Comparison of ENCODE assay signal across 8 cellular contexts in genomic region chr4:101348367-101348827, GRCh38. TPM values are rescaled to one million over a fixed set of nuclear protein-coding genes. Genes with fewer than 3 reads are reported as not detected.
DNase-seq lines count a peak whose midpoint lies in the region; ATAC-seq and TF ChIP-seq lines count a peak whose summit lies in the region.

No MANE protein-coding gene starts in this region.

- ATAC-seq in GM21528 (IDR thresholded peaks at IDR 0.05; ENCODE audit: low FRiP score, unreplicated experiment), result no peak

- peak; percentile 34 for DNase-seq in DMS153 treated with DMSO at 0.1 percent for 48 hours (lab: John Stamatoyannopoulos, UW; ENCODE audit: unreplicated experiment)
- DNase-seq in DMS153 (lab: John Stamatoyannopoulos, UW), result no peak
- DNase-seq in OCI-LY7 (ENCODE audit: low spot score), result no peak
- no peak for DNase-seq in coronary artery (ENCODE audit: low spot score)
- DNase-seq in SKM-1 treated with dmso at 0.1 percent for 144 hours (lab: John Stamatoyannopoulos, UW; ENCODE audit: unreplicated experiment), result no peak
- DNase-seq in NCI-H1930 (lab: John Stamatoyannopoulos, UW), result no peak

- CTCF ChIA-PET in OCI-LY7 (lab: Charles Lee; ENCODE audit: unreplicated experiment), result interaction anchor here (0.6 kb wide), 1 partner anchor 493 kb away, joined by 3 read pairs; no protein-coding TSS in a partner anchor

- no peaks in the 10 kb centered on the region for H3K79me2 ChIP-seq in OCI-LY7 (ENCODE audit: insufficient read depth, low read depth, low read length)

- no TSS peak for BruUV-seq in OCI-LY7 (replicated peaks; lab: Mats Ljungman, UMichigan)

- H2AFZ ChIP-seq in OCI-LY7 (ENCODE audit: low read length), result peak overlapping the region; percentile 84; the same call in 1 of the 2 replicates

- H3K36me3 ChIP-seq in OCI-LY7 (ENCODE audit: insufficient read depth, low read length) (no peaks in the 10 kb centered on the region), mesodermal cell (ENCODE audit: control insufficient read depth, insufficient read depth, low read length) (no peaks in the 10 kb centered on the region)

- H3K4me3 ChIP-seq in OCI-LY7 (ENCODE audit: low read depth, low read length, poor library complexity, severe bottlenecking) (peak overlapping the region; percentile 75), coronary artery (peak overlapping the region; percentile 98), mesodermal cell (ENCODE audit: extremely low read depth, insufficient read depth, low read length, poor library complexity, severe bottlenecking) (peak overlapping the region; percentile 92)

- peaks cover 11% of the 10 kb centered on the region for H4K20me1 ChIP-seq in OCI-LY7 (ENCODE audit: insufficient read depth, low read length)

- POLR2A ChIA-PET in OCI-LY7 (lab: Charles Lee), result interaction anchor here (0.5 to 1.0 kb wide), 3 partner anchors 245 to 1362 kb away, joined by 3 to 5 read pairs (median 4); no protein-coding TSS in a partner anchor

- H3K27ac ChIP-seq in OCI-LY7 (ENCODE audit: low read depth, low read length, poor library complexity, severe bottlenecking) (peak overlapping the region; percentile 73), coronary artery (peak overlapping the region; percentile 83 to 99), mesodermal cell (ENCODE audit: low read depth, low read length, severe bottlenecking) (peak overlapping the region; percentile 95)

- TF ChIP-seq CTCF in OCI-LY7 (conservative IDR thresholded peaks at IDR 0.05; ENCODE audit: low read length) (no peak), coronary artery (IDR thresholded peaks at IDR 0.05) (no peak)

- H3K4me1 ChIP-seq in OCI-LY7 (ENCODE audit: insufficient read depth, low read length, poor library complexity, severe bottlenecking) (peaks cover 20% of the 10 kb centered on the region), mesodermal cell (ENCODE audit: control insufficient read depth, insufficient read depth, low read length, poor library complexity, severe bottlenecking) (peaks cover 8% of the 10 kb centered on the region)

- intact Hi-C loops in OCI-LY7 (cut with micrococcal nuclease; ENCODE audit: unreplicated experiment), result loop anchor here (5.0 to 10.0 kb wide), 7 partner anchors 184 to 1531 kb away; partner anchors contain the start of genes DAPP1, DNAJB14 and UBE2D3

- WGBS in mesodermal cell (ENCODE audit: insufficient coverage in 2 of 2), 2 experiments, result 0 to 2% methylated on average over 9 of the region's 24 CpGs

- H3K9me2 ChIP-seq in OCI-LY7 (ENCODE audit: insufficient read depth, low read length), result no peaks in the 10 kb centered on the region

- no peaks in the 10 kb centered on the region for H3K9me3 ChIP-seq in OCI-LY7 (ENCODE audit: low read length)
- H3K9me3 ChIP-seq in mesodermal cell (ENCODE audit: control insufficient read depth, low read length), result no peaks in the 10 kb centered on the region

- H3K4me2 ChIP-seq in OCI-LY7 (ENCODE audit: low read length), result peak overlapping the region; percentile 100

RNA-seq across cellular contexts. Expression of gene PPP3CA, which starts 1.1 kb away (rescaled TPM):
- total RNA-seq in OCI-LY7 (2014; rRNA removed; shearing (Covaris generic)), result 9.2 and 9.8 TPM in 2 replicates
- 13.6 and 15.1 TPM in 2 replicates for total RNA-seq in OCI-LY7 (2022)
- polyA plus RNA-seq in mesodermal cell (2013, experiment 1 of 2), result 26.9 TPM
- polyA plus RNA-seq in mesodermal cell (2013, experiment 2 of 2), result 28.0 TPM
